In the genomic region with DNA sequence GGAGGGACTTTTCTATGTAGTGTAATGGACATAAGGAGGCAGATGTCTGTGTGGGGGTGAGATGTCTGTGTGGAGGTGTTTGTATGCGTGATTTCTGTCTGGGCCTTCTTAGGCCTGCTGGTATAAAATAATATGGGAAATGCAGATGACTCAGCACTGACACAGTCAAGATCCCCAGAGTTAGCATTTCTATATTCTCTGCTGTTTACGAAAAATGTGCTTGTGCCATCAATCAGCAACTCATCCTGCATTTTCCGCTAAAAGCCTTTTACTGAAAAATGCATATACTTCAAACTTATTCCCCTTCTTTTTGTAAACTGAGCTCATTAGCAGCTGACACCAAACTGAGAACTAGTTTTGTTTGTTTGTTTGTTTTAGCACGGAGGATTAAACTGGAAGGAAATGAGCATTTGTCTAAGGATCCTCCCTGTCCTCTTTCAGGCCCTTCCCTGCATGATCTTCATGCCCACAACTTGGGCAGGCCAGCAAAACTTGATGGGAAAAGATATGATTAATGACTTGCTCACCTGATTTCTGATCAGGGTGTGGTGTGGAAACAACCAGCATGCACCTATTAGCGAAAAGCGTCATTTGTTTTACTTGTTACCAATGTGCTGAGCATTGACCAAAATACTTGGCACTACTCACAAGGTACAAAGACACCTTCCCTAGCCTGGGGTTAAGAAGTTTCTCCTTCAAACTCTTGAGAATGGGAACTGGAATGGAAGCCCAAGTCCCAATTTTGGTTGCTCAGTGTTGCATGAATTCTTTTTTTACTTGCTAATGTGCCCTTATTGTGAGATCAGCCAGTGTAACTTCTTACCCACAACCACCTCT, we compare ENCODE assay signal across 9 cellular contexts.
DNase-seq lines count a peak whose midpoint lies in the region; ATAC-seq and TF ChIP-seq lines count a peak whose summit lies in the region.
"Had no signal": no experiment of that assay in that cellular context is flagged by ENCODE, and none has a peak within 500 bp of the region (broad histone marks: within the 10 kb centered on the region; RNA-seq: fewer than 3 reads in every experiment).

No MANE protein-coding gene starts in this region.

- H3K36me3 Mint-ChIP-seq in dendritic cell treated with granulocyte-macrophage colony-stimulating factor and Interleukin-4, amounts not matched to agents 40 ng/mL and 50 ng/mL, for 4 days (ENCODE audit: low read depth): peaks cover 9% of the 10 kb centered on the region
- H3K36me3 Mint-ChIP-seq in neural crest cell (ENCODE audit: low read depth): no peaks in the 10 kb centered on the region

- H3K27me3 ChIP-seq in MM.1S (replicated peaks; ENCODE audit: insufficient read depth, low read length): no peaks in the 10 kb centered on the region
- no peaks in the 10 kb centered on the region for H3K27me3 ChIP-seq in WERI-Rb-1 (ENCODE audit: insufficient read depth, low read depth, severe bottlenecking)

- peak overlapping the region; percentile 8; the same call in 1 of the 2 replicates for H3K4me2 ChIP-seq in MM.1S (ENCODE audit: low read depth, low read length)

- H3F3A ChIP-seq in MM.1S (ENCODE audit: insufficient read depth, low read length): peaks cover 14% of the 10 kb centered on the region

- H3K9me3 Mint-ChIP-seq in dendritic cell treated with granulocyte-macrophage colony-stimulating factor and Interleukin-4, amounts not matched to agents 40 ng/mL and 50 ng/mL, for 4 days: no peaks in the 10 kb centered on the region
- H3K9me3 Mint-ChIP-seq in neural crest cell: no peaks in the 10 kb centered on the region

- H3K27ac Mint-ChIP-seq in dendritic cell treated with granulocyte-macrophage colony-stimulating factor and Interleukin-4, amounts not matched to agents 40 ng/mL and 50 ng/mL, for 4 days: peak overlapping the region; percentile 86
- H3K27ac Mint-ChIP-seq in neural crest cell (ENCODE audit: unreplicated experiment): peak overlapping the region; percentile 89

- H3K27ac ChIP-seq in MM.1S (ENCODE audit: low read length): no peak overlapping the region
- H3K27ac ChIP-seq in WERI-Rb-1: no peak overlapping the region

- no peaks in the 10 kb centered on the region for H4K20me1 ChIP-seq in MM.1S (ENCODE audit: insufficient read depth, low read length)

- H3K4me3 ChIP-seq in MM.1S (ENCODE audit: low read length): no peak overlapping the region
- no peak overlapping the region for H3K4me3 ChIP-seq in WERI-Rb-1 (ENCODE audit: low read depth, low read length)

- H3K79me2 ChIP-seq in MM.1S (ENCODE audit: low read length): peaks cover 23% of the 10 kb centered on the region

- no peak overlapping the region for H3K9ac ChIP-seq in MM.1S (ENCODE audit: low read length)

- H3K9me3 ChIP-seq in MM.1S (replicated peaks; ENCODE audit: insufficient read depth, low read length) (no peaks in the 10 kb centered on the region), WERI-Rb-1 (ENCODE audit: severe bottlenecking) (no peaks in the 10 kb centered on the region)

- DNase-seq in EH (ENCODE audit: low read depth) (peak; percentile 76), MM.1S (no peak), neural crest cell (ENCODE audit: low read depth, low spot score) (no peak), WERI-Rb-1 (no peak), hippocampal formation (lab: John Stamatoyannopoulos, UW) (no peak)
- DNase-seq: GOT3 had no signal

- no peak overlapping the region for H3K4me3 Mint-ChIP-seq in dendritic cell treated with granulocyte-macrophage colony-stimulating factor and Interleukin-4, amounts not matched to agents 40 ng/mL and 50 ng/mL, for 4 days
- peak overlapping the region; percentile 87 for H3K4me3 Mint-ChIP-seq in neural crest cell

- no peaks in the 10 kb centered on the region for H3K27me3 Mint-ChIP-seq in dendritic cell treated with granulocyte-macrophage colony-stimulating factor and Interleukin-4, amounts not matched to agents 40 ng/mL and 50 ng/mL, for 4 days
- peaks cover 3% of the 10 kb centered on the region for H3K27me3 Mint-ChIP-seq in neural crest cell (ENCODE audit: low read depth)

- peaks cover 6% of the 10 kb centered on the region for H3K4me1 ChIP-seq in MM.1S (ENCODE audit: low read length)

- ATAC-seq in HG03439 (IDR thresholded peaks at IDR 0.05; ENCODE audit: unreplicated experiment) (no peak), GM21825 (IDR thresholded peaks at IDR 0.05; ENCODE audit: unreplicated experiment) (no peak)

- H3K36me3 ChIP-seq in MM.1S (replicated peaks; ENCODE audit: insufficient read depth, low read length) (no peaks in the 10 kb centered on the region), WERI-Rb-1 (no peaks in the 10 kb centered on the region)

- no peak overlapping the region for H2AFZ ChIP-seq in MM.1S (ENCODE audit: low read length)

- H3K9me2 ChIP-seq in MM.1S (replicated peaks; ENCODE audit: insufficient read depth, low read length): no peaks in the 10 kb centered on the region

- intact Hi-C loops in dendritic cell treated with granulocyte-macrophage colony-stimulating factor and Interleukin-4, amounts not matched to agents 40 ng/mL and 50 ng/mL, for 4 days (cut with micrococcal nuclease): no loop called here

- peaks cover 56% of the 10 kb centered on the region for H3K4me1 Mint-ChIP-seq in dendritic cell treated with granulocyte-macrophage colony-stimulating factor and Interleukin-4, amounts not matched to agents 40 ng/mL and 50 ng/mL, for 4 days (ENCODE audit: low read depth)
- peaks cover 33% of the 10 kb centered on the region for H3K4me1 Mint-ChIP-seq in neural crest cell

- TF ChIP-seq CTCF in MM.1S (IDR thresholded peaks at IDR 0.05; ENCODE audit: low read length) (no peak), neural crest cell (conservative IDR thresholded peaks at IDR 0.05) (no peak), WERI-Rb-1 (IDR thresholded peaks at IDR 0.05; ENCODE audit: low read depth, low read length) (no peak)
